24 cellular contexts compared by ENCODE assay signal in genomic region chr6:16267428-16268263, GRCh38. TPM values are rescaled to one million over a fixed set of nuclear protein-coding genes. Genes with fewer than 3 reads are reported as not detected.
DNase-seq lines count a peak whose midpoint lies in the region; ATAC-seq and TF ChIP-seq lines count a peak whose summit lies in the region.
"Had no signal": no experiment of that assay in that cellular context is flagged by ENCODE, and none has a peak within 500 bp of the region (broad histone marks: within the 10 kb centered on the region; RNA-seq: fewer than 3 reads in every experiment).

No MANE protein-coding gene starts in this region.

- TF ChIP-seq CTCF in NB4 (IDR thresholded peaks at IDR 0.05; ENCODE audit: low read depth, low read length) (no peak), gastrocnemius medialis (IDR thresholded peaks at IDR 0.05 in 4 of 5, conservative IDR thresholded peaks at IDR 0.05 in 1 of 5) (no peak)

- intact Hi-C loops in gastrocnemius medialis (cut with DNase I; ENCODE audit: low total_unique reads): no loop called here
- intact Hi-C loops in sciatic nerve (cut with DNase I): no loop called here

- peaks cover under 1 to 3% of the 10 kb centered on the region in 2 donors for H3K4me1 Mint-ChIP-seq in immature natural killer cell
- H3K4me1 Mint-ChIP-seq: CD14-positive monocyte; central memory CD8-positive, alpha-beta T cell; T-cell had no signal

- in situ Hi-C loops in gastrocnemius medialis (cut with MboI; ENCODE audit: low sequenced_read_pairs in 4 of 4): no loop called here

- peak overlapping the region in 3 of 5 donors; percentile 15 to 49 (median 28) for H3K4me3 Mint-ChIP-seq in immature natural killer cell
- H3K4me3 Mint-ChIP-seq: activated CD8-positive, alpha-beta T cell treated with anti-CD3 and anti-CD28 coated beads, Interleukin-2, amount 10 ng/mL, durations not matched to agents 7 days and 5 days; CD14-positive monocyte; central memory CD8-positive, alpha-beta T cell; nephron; T-cell had no signal

- H3K4me3 ChIP-seq in NB4 (ENCODE audit: low read depth, low read length) (peak overlapping the region; percentile 60), gastrocnemius medialis (no peak overlapping the region)
- H3K4me3 ChIP-seq: GM12878, MG63 had no signal

- H3K36me3 ChIP-seq in gastrocnemius medialis: peaks cover 0 to 11% of the 10 kb centered on the region in 2 donors
- H3K36me3 ChIP-seq: MG63 had no signal

- DNase-seq in ELF-1 (ENCODE audit: low read depth, low spot score): peak; percentile 25
- DNase-seq in NB4 (ENCODE audit: low read depth): peak; percentile 77
- no peak for DNase-seq in immature natural killer cell
- DNase-seq in gastrocnemius medialis: no peak
- DNase-seq in sciatic nerve (ENCODE audit: low spot score): no peak
- no peak for DNase-seq in islet precursor cell
- no peak for DNase-seq in SIG-M5 (lab: John Stamatoyannopoulos, UW)
- DNase-seq: activated CD8-positive, alpha-beta T cell treated with anti-CD3 and anti-CD28 coated beads, Interleukin-2, amount 10 ng/mL, durations not matched to agents 7 days and 5 days; activated T-cell treated with anti-CD3 and anti-CD28 coated beads for 4 hours; GOT3; MG63; midbrain; NCI-H1436; NCI-H2107; NCI-H774; retina; RPMI8226; stimulated activated CD4-positive, alpha-beta T cell treated with anti-CD3 and anti-CD28 coated beads, Interleukin-2, amount 100 ng/mL, for 24 hours; T-cell had no signal

- H3K9me3 Mint-ChIP-seq in immature natural killer cell: no peaks in the 10 kb centered on the region
- H3K9me3 Mint-ChIP-seq: CD14-positive monocyte; central memory CD8-positive, alpha-beta T cell; nephron; T-cell had no signal

- H3K9me3 ChIP-seq in gastrocnemius medialis: no peaks in the 10 kb centered on the region
- H3K9me3 ChIP-seq: MG63 had no signal

- ATAC-seq in gastrocnemius medialis (no peak), sciatic nerve (no peak), HG02610 (IDR thresholded peaks at IDR 0.05; ENCODE audit: unreplicated experiment) (no peak)
- ATAC-seq: activated CD8-positive, alpha-beta T cell treated with anti-CD3 and anti-CD28 coated beads, Interleukin-2, amount 10 ng/mL, durations not matched to agents 7 days and 5 days; GM12878; T-cell had no signal

- H3K27ac ChIP-seq in gastrocnemius medialis: peak overlapping the region in 3 of 4 donors; percentile 23 to 50 (median 31)

- H3K36me3 Mint-ChIP-seq in immature natural killer cell: no peaks in the 10 kb centered on the region
- H3K36me3 Mint-ChIP-seq: CD14-positive monocyte, T-cell had no signal

- peak overlapping the region in 3 of 6 donors; percentile 5 to 40 (median 10) for H3K27ac Mint-ChIP-seq in immature natural killer cell
- H3K27ac Mint-ChIP-seq: activated CD8-positive, alpha-beta T cell treated with anti-CD3 and anti-CD28 coated beads, Interleukin-2, amount 10 ng/mL, durations not matched to agents 7 days and 5 days; nephron; T-cell had no signal

- H3K27me3 ChIP-seq in gastrocnemius medialis: no peaks in the 10 kb centered on the region
- H3K27me3 ChIP-seq: MG63 had no signal

- H3K27me3 Mint-ChIP-seq in immature natural killer cell (ENCODE audit: low read depth in 3 of 3): peaks cover 0 to 2% (median 0%) of the 10 kb centered on the region in 3 donors
- H3K27me3 Mint-ChIP-seq: central memory CD8-positive, alpha-beta T cell had no signal

- peaks cover 0 to under 1% of the 10 kb centered on the region in 2 donors for H3K4me1 ChIP-seq in gastrocnemius medialis

- TF ChIP-seq POLR2A in NB4 (IDR thresholded peaks at IDR 0.05; ENCODE audit: extremely low read depth, insufficient read length): no peak
- TF ChIP-seq POLR2A in gastrocnemius medialis (IDR thresholded peaks at IDR 0.05): no peak

RNA-seq across cellular contexts. Expression of gene GMPR, which starts 29.3 kb away (rescaled TPM):
- polyA plus RNA-seq in immature natural killer cell: 1 to 10 TPM; 2.5 to 7.0 (median 2.7) TPM
- total RNA-seq in gastrocnemius medialis: 100 to 1,000 TPM; 109 to 266 (median 239) TPM
- total RNA-seq in sciatic nerve: 11.9 TPM

Comparison
In these comparisons a context has a peak if more than half of its experiments do, and no peak if none do; other contexts are left out.
1. DNase-seq: peak in ELF-1 (single experiment) and NB4 (single experiment); none in immature natural killer cell (0 of 3), gastrocnemius medialis (0 of 2), sciatic nerve (single experiment), islet precursor cell (single experiment) and SIG-M5 (single experiment).